Comparison of ENCODE assay signal across 29 cellular contexts in genomic region chr11:108193725-108194124, GRCh38.
"Had no signal": no experiment of that assay in that cellular context is flagged by ENCODE, and none has a peak within 500 bp of the region (broad histone marks: within the 10 kb centered on the region; RNA-seq: fewer than 3 reads in every experiment).

No MANE protein-coding gene starts in this region.

- H3K9me3 Mint-ChIP-seq: mesothelial cell of epicardium; naive B cell; nephron; stimulated activated memory B cell treated with anti-CD40 and anti-IgM and Interleukin-4, amounts not matched to agents 10 μg/mL and 1 μg/mL and 100 μg/mL, for 72 hours had no signal

- H3K27ac Mint-ChIP-seq: mesothelial cell of epicardium; naive B cell; nephron; stimulated activated memory B cell treated with anti-CD40 and anti-IgM and Interleukin-4, amounts not matched to agents 10 μg/mL and 1 μg/mL and 100 μg/mL, for 72 hours had no signal

- H3K4me3 ChIP-seq: coronary artery, esophagus muscularis mucosa, heart right ventricle, left lung, mucosa of descending colon, prostate gland, right atrium auricular region, sigmoid colon, spleen, thoracic aorta, tibial nerve, upper lobe of left lung had no signal

- DNase-seq: dermis blood vessel endothelial cell; effector memory CD4-positive, alpha-beta T cell; foreskin keratinocyte; glutamatergic neuron; heart right ventricle; hippocampal formation; left cardiac atrium; left lung; mesenchymal stem cell; mucosa of descending colon; naive B cell; nucleus accumbens; sigmoid colon; spleen; stimulated activated CD4-positive, alpha-beta T cell treated with anti-CD3 and anti-CD28 coated beads, Interleukin-4, amount 100 ng/mL, for 4 hours; stimulated activated naive CD8-positive, alpha-beta T cell treated with anti-CD3 and anti-CD28 coated beads, Interleukin-15, Interleukin-2, amounts not matched to agents 100 U/mL and 50 U/mL, for 24 hours; upper lobe of left lung had no signal

- H3K27ac ChIP-seq: coronary artery, esophagus muscularis mucosa, foreskin keratinocyte, heart right ventricle, left lung, prostate gland, right atrium auricular region, sigmoid colon, spleen, thoracic aorta, tibial nerve, upper lobe of left lung had no signal

- ATAC-seq: foreskin keratinocyte; heart right ventricle; left cardiac atrium; left lung; mucosa of descending colon; stimulated activated memory B cell treated with anti-CD40 and anti-IgM and Interleukin-4, amounts not matched to agents 10 μg/mL and 1 μg/mL and 100 μg/mL, for 72 hours; stimulated activated naive CD8-positive, alpha-beta T cell treated with anti-CD3 and anti-CD28 coated beads, Interleukin-15, Interleukin-2, amounts not matched to agents 100 U/mL and 50 U/mL, for 24 hours had no signal

- H3K27me3 Mint-ChIP-seq: naive B cell; stimulated activated memory B cell treated with anti-CD40 and anti-IgM and Interleukin-4, amounts not matched to agents 10 μg/mL and 1 μg/mL and 100 μg/mL, for 72 hours had no signal

- FAIRE-seq: endothelial cell of umbilical vein, islet of Langerhans, urothelium cell line had no signal

- H3K36me3 ChIP-seq: prostate gland had no signal

- H3K4me1 Mint-ChIP-seq: mesothelial cell of epicardium, nephron had no signal

- H3K4me3 Mint-ChIP-seq: mesothelial cell of epicardium; naive B cell; nephron; stimulated activated memory B cell treated with anti-CD40 and anti-IgM and Interleukin-4, amounts not matched to agents 10 μg/mL and 1 μg/mL and 100 μg/mL, for 72 hours had no signal

- H3K9me3 ChIP-seq: esophagus muscularis mucosa, heart right ventricle, left lung, mucosa of descending colon, prostate gland, right atrium auricular region, sigmoid colon, spleen, thoracic aorta, tibial nerve, upper lobe of left lung had no signal

- H3K27me3 ChIP-seq: esophagus muscularis mucosa, foreskin keratinocyte, heart right ventricle, left lung, right atrium auricular region, sigmoid colon, spleen, tibial nerve, upper lobe of left lung had no signal

- H3K4me1 ChIP-seq: esophagus muscularis mucosa, foreskin keratinocyte, prostate gland, sigmoid colon had no signal
